21 cellular contexts compared by ENCODE assay signal in genomic region chr3:13685721-13686120, GRCh38.
DNase-seq lines count a peak whose midpoint lies in the region; TF ChIP-seq lines count a peak whose summit lies in the region.
"Had no signal": no experiment of that assay in that cellular context is flagged by ENCODE, and none has a peak within 500 bp of the region (broad histone marks: within the 10 kb centered on the region; RNA-seq: fewer than 3 reads in every experiment).

No MANE protein-coding gene starts in this region.

- H3K79me2 ChIP-seq in neural progenitor cell (ENCODE audit: low read depth) (no peaks in the 10 kb centered on the region), osteoblast (ENCODE audit: insufficient read depth, low read length) (no peaks in the 10 kb centered on the region)

- H3K27me3 ChIP-seq in H7 (ENCODE audit: control insufficient read depth, insufficient read depth, low read length): no peaks in the 10 kb centered on the region
- no peaks in the 10 kb centered on the region for H3K27me3 ChIP-seq in neural progenitor cell
- H3K27me3 ChIP-seq in osteoblast (ENCODE audit: insufficient read depth, low read length): no peaks in the 10 kb centered on the region
- H3K27me3 ChIP-seq: BLaER1 treated with 17β-estradiol and CSF1 and Interleukin-3, amounts not matched to agents 10 nM and 100 nM had no signal

- H3K4me3 ChIP-seq in H7 (ENCODE audit: insufficient read depth, low read depth, low read length) (no peak overlapping the region), neural progenitor cell (no peak overlapping the region), osteoblast (ENCODE audit: insufficient read depth, low read length) (no peak overlapping the region)
- H3K4me3 ChIP-seq: A549; BLaER1 treated with 17β-estradiol and CSF1 and Interleukin-3, amounts not matched to agents 10 nM and 100 nM; GM12878 had no signal

- no peak overlapping the region for H3K27ac ChIP-seq in neural progenitor cell
- H3K27ac ChIP-seq in osteoblast (ENCODE audit: low read depth, low read length): no peak overlapping the region
- H3K27ac ChIP-seq: 22Rv1; A549; BLaER1 treated with 17β-estradiol and CSF1 and Interleukin-3, amounts not matched to agents 10 nM and 100 nM; C4-2B had no signal

- H3K36me3 Mint-ChIP-seq in brain (no peaks in the 10 kb centered on the region), neural progenitor cell (no peaks in the 10 kb centered on the region)
- H3K36me3 Mint-ChIP-seq: CD8-positive, alpha-beta T cell had no signal

- H3K36me3 ChIP-seq in H7 (replicated peaks; ENCODE audit: control insufficient read depth, insufficient read depth, low read length) (no peaks in the 10 kb centered on the region), neural progenitor cell (no peaks in the 10 kb centered on the region), osteoblast (ENCODE audit: insufficient read depth, low read length) (no peaks in the 10 kb centered on the region)
- H3K36me3 ChIP-seq: BLaER1 treated with 17β-estradiol and CSF1 and Interleukin-3, amounts not matched to agents 10 nM and 100 nM had no signal

- no peak overlapping the region for H2AFZ ChIP-seq in neural progenitor cell (replicated peaks)
- no peak overlapping the region for H2AFZ ChIP-seq in osteoblast (ENCODE audit: low read length)

- no peak overlapping the region for H3K4me3 Mint-ChIP-seq in brain
- no peak overlapping the region for H3K4me3 Mint-ChIP-seq in neural progenitor cell
- H3K4me3 Mint-ChIP-seq: B cell; CD4-positive, alpha-beta T cell; CD8-positive, alpha-beta T cell had no signal

- H3K9ac ChIP-seq in neural progenitor cell: no peak overlapping the region
- H3K9ac ChIP-seq: BLaER1 treated with 17β-estradiol and CSF1 and Interleukin-3, amounts not matched to agents 10 nM and 100 nM had no signal

- no peak overlapping the region for H3K4me2 ChIP-seq in neural progenitor cell
- no peak overlapping the region for H3K4me2 ChIP-seq in osteoblast (ENCODE audit: insufficient read depth, low read length)
- H3K4me2 ChIP-seq: A549; BLaER1 treated with 17β-estradiol and CSF1 and Interleukin-3, amounts not matched to agents 10 nM and 100 nM had no signal

- H3K4me1 ChIP-seq in neural progenitor cell (peaks cover 28% of the 10 kb centered on the region), osteoblast (ENCODE audit: insufficient read depth, low read length) (no peaks in the 10 kb centered on the region)
- H3K4me1 ChIP-seq: A549, Caco-2 had no signal

- H4K20me1 ChIP-seq in neural progenitor cell (ENCODE audit: low read depth) (no peaks in the 10 kb centered on the region), osteoblast (ENCODE audit: insufficient read depth, low read length) (no peaks in the 10 kb centered on the region)
- H4K20me1 ChIP-seq: BLaER1 treated with 17β-estradiol and CSF1 and Interleukin-3, amounts not matched to agents 10 nM and 100 nM had no signal

- H3K4me1 Mint-ChIP-seq in brain (peaks cover 62% of the 10 kb centered on the region), neural progenitor cell (peaks cover 43% of the 10 kb centered on the region)
- H3K4me1 Mint-ChIP-seq: B cell had no signal

- H3K27me3 Mint-ChIP-seq in brain: peaks cover 9% of the 10 kb centered on the region
- H3K27me3 Mint-ChIP-seq in neural progenitor cell (ENCODE audit: insufficient read depth, low read depth): peaks cover 10% of the 10 kb centered on the region
- H3K27me3 Mint-ChIP-seq: CD4-positive, alpha-beta T cell had no signal

- TF ChIP-seq CTCF in brain (conservative IDR thresholded peaks at IDR 0.05) (no peak), neural progenitor cell (IDR thresholded peaks at IDR 0.05) (no peak), osteoblast (IDR thresholded peaks at IDR 0.05; ENCODE audit: extremely low read depth, low read depth, low read length) (no peak)

- no peaks in the 10 kb centered on the region for H3K9me3 ChIP-seq in neural progenitor cell (ENCODE audit: low read depth)
- no peaks in the 10 kb centered on the region for H3K9me3 ChIP-seq in osteoblast (ENCODE audit: low read depth, low read length)
- H3K9me3 ChIP-seq: A549; BLaER1 treated with 17β-estradiol and CSF1 and Interleukin-3, amounts not matched to agents 10 nM and 100 nM; Caco-2 had no signal

- peaks cover 5% of the 10 kb centered on the region for H3F3A ChIP-seq in neural progenitor cell (ENCODE audit: low read depth)

- H3K27ac Mint-ChIP-seq in brain (peak overlapping the region; percentile 6 to 99 (median 30)), neural progenitor cell (peak overlapping the region; percentile 70)
- H3K27ac Mint-ChIP-seq: B cell; CD4-positive, alpha-beta T cell; CD8-positive, alpha-beta T cell had no signal

- H3K9me3 Mint-ChIP-seq in brain: peaks cover 0 to 3% (median 0%) of the 10 kb centered on the region in 5 experiments
- H3K9me3 Mint-ChIP-seq in neural progenitor cell: no peaks in the 10 kb centered on the region
- H3K9me3 Mint-ChIP-seq: CD4-positive, alpha-beta T cell; CD8-positive, alpha-beta T cell had no signal

- DNase-seq in H7 (peak; percentile 42), neural progenitor cell (ENCODE audit: low spot score) (no peak), osteoblast (ENCODE audit: insufficient read length, low spot score, missing footprints) (peak; percentile 51), SHP77 (lab: John Stamatoyannopoulos, UW) (no peak), NCI-H345 treated with DMSO at 0.1 percent for 48 hours (lab: John Stamatoyannopoulos, UW; ENCODE audit: unreplicated experiment) (no peak), NCI-H524 treated with DMSO at 0.1 percent for 48 hours (lab: John Stamatoyannopoulos, UW) (no peak)
- DNase-seq: AML-193; Caco-2; Calu3; CD4-positive, alpha-beta T cell; CD8-positive, alpha-beta T cell; DND-41; EL; GDM1 had no signal

Comparison
In these comparisons a context has a peak if more than half of its experiments do, and no peak if none do; other contexts are left out.
1. DNase-seq: peak in H7 (single experiment) and osteoblast (single experiment); none in neural progenitor cell (single experiment), SHP77 (0 of 2), NCI-H345 treated with DMSO at 0.1 percent for 48 hours (single experiment) and NCI-H524 treated with DMSO at 0.1 percent for 48 hours (single experiment).